ENCODE assay signal across 14 cellular contexts in the genomic region with DNA sequence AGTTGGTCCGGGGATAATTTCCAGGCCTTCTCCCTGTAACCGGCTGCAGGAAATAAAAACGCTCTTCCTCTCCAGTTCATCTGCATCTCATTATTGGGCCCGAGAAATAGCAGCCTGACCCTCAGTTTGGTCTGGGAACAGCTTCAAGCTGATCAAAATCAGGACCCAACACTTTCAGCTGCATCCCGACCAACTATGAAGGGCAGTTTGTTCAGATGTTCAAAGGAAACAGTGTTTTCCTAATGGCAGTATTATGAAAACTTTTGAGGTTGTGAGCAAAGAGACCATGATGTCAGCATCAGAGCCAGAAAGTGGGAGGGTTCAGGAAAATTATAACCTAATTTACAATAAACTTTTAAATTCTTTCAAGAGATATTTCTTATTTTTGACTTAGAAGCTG. TPM values are rescaled to one million over a fixed set of nuclear protein-coding genes. Genes with fewer than 3 reads are reported as not detected.
DNase-seq lines count a peak whose midpoint lies in the region; ATAC-seq and TF ChIP-seq lines count a peak whose summit lies in the region.
"Had no signal": no experiment of that assay in that cellular context is flagged by ENCODE, and none has a peak within 500 bp of the region (broad histone marks: within the 10 kb centered on the region; RNA-seq: fewer than 3 reads in every experiment).

No MANE protein-coding gene starts in this region.

- DNase-seq in CD4-positive, CD25-positive, alpha-beta regulatory T cell = no peak
- DNase-seq in epithelial cell of prostate (ENCODE audit: low read depth, low spot score) (no peak), osteocyte (ENCODE audit: extremely low spot score, unreplicated experiment) (no peak), Calu3 (no peak), GF-D8 (lab: John Stamatoyannopoulos, UW) (no peak)
- DNase-seq: effector memory CD8-positive, alpha-beta T cell; MM.1S; NCI-H446 treated with DMSO at 0.1 percent for 48 hours; psoas muscle; stimulated activated CD4-positive, alpha-beta T cell treated with anti-CD3 and anti-CD28 coated beads, Interleukin-2, amount 100 ng/mL, for 48 hours had no signal

- H3K27me3 ChIP-seq in CD4-positive, CD25-positive, alpha-beta regulatory T cell (ENCODE audit: control insufficient read depth, insufficient read depth, low read length) = no peaks in the 10 kb centered on the region
- no peaks in the 10 kb centered on the region for H3K27me3 ChIP-seq in KMS-11 (ENCODE audit: insufficient read depth, low read depth)

- H3K27me3 Mint-ChIP-seq in CD4-positive, CD25-positive, alpha-beta regulatory T cell = no peaks in the 10 kb centered on the region
- H3K27me3 Mint-ChIP-seq in osteocyte (ENCODE audit: unreplicated experiment) = no peaks in the 10 kb centered on the region
- H3K27me3 Mint-ChIP-seq in Calu3 (ENCODE audit: unreplicated experiment) = no peaks in the 10 kb centered on the region
- H3K27me3 Mint-ChIP-seq: effector memory CD8-positive, alpha-beta T cell had no signal

- H3K4me1 Mint-ChIP-seq in CD4-positive, CD25-positive, alpha-beta regulatory T cell = peaks cover 54 to 98% (median 85%) of the 10 kb centered on the region in 4 donors
- H3K4me1 Mint-ChIP-seq in osteocyte (ENCODE audit: unreplicated experiment) (peaks cover 89% of the 10 kb centered on the region), Calu3 (ENCODE audit: low read depth, unreplicated experiment) (peaks cover 7% of the 10 kb centered on the region)

- no peaks in the 10 kb centered on the region for H3K36me3 ChIP-seq in CD4-positive, CD25-positive, alpha-beta regulatory T cell (ENCODE audit: control insufficient read depth, insufficient read depth, low read length)
- no peaks in the 10 kb centered on the region for H3K36me3 ChIP-seq in KMS-11 (ENCODE audit: insufficient read depth)

- ATAC-seq in CD4-positive, CD25-positive, alpha-beta regulatory T cell (ENCODE audit: low read depth in 2 of 2) = no peak
- no peak for ATAC-seq in GM21390 (IDR thresholded peaks at IDR 0.05; ENCODE audit: unreplicated experiment)
- ATAC-seq in HG02678 (IDR thresholded peaks at IDR 0.05; ENCODE audit: unreplicated experiment) = no peak
- ATAC-seq: effector memory CD8-positive, alpha-beta T cell; psoas muscle had no signal

- CTCF ChIA-PET in Calu3 (lab: Charles Lee) = interaction anchor here (0.7 kb wide), 1 partner anchor 361 kb away, joined by 3 read pairs; no protein-coding TSS in a partner anchor

- peaks cover 11% of the 10 kb centered on the region for H3K36me3 Mint-ChIP-seq in CD4-positive, CD25-positive, alpha-beta regulatory T cell
- H3K36me3 Mint-ChIP-seq in osteocyte (ENCODE audit: unreplicated experiment) (peaks cover 17% of the 10 kb centered on the region), Calu3 (ENCODE audit: insufficient read depth, unreplicated experiment) (peaks cover 8% of the 10 kb centered on the region)

- no peaks in the 10 kb centered on the region for H3K9me3 ChIP-seq in CD4-positive, CD25-positive, alpha-beta regulatory T cell (ENCODE audit: control insufficient read depth in 2 of 2, low read length in 2 of 2)
- H3K9me3 ChIP-seq: psoas muscle had no signal

- H3K4me3 Mint-ChIP-seq in CD4-positive, CD25-positive, alpha-beta regulatory T cell = peak overlapping the region in 3 of 4 donors; percentile 47 to 90 (median 75)
- H3K4me3 Mint-ChIP-seq in osteocyte (ENCODE audit: unreplicated experiment) (no peak overlapping the region), Calu3 (ENCODE audit: low read depth, unreplicated experiment) (no peak overlapping the region)

- H3K4me2 ChIP-seq in KMS-11 = peak overlapping the region; percentile 17; the same call in 1 of the 2 replicates

- peak overlapping the region in 2 of 3 donors; percentile 79 to 87 for H3K27ac Mint-ChIP-seq in CD4-positive, CD25-positive, alpha-beta regulatory T cell
- peak overlapping the region; percentile 56 for H3K27ac Mint-ChIP-seq in osteocyte (ENCODE audit: unreplicated experiment)
- no peak overlapping the region for H3K27ac Mint-ChIP-seq in Calu3 (ENCODE audit: unreplicated experiment)

- H3K9me3 Mint-ChIP-seq in CD4-positive, CD25-positive, alpha-beta regulatory T cell = no peaks in the 10 kb centered on the region
- H3K9me3 Mint-ChIP-seq in osteocyte (ENCODE audit: unreplicated experiment) = no peaks in the 10 kb centered on the region
- H3K9me3 Mint-ChIP-seq in Calu3 (ENCODE audit: low read depth, unreplicated experiment) = no peaks in the 10 kb centered on the region
- H3K9me3 Mint-ChIP-seq: effector memory CD8-positive, alpha-beta T cell had no signal

- peaks cover 89% of the 10 kb centered on the region for H3K4me1 ChIP-seq in CD4-positive, CD25-positive, alpha-beta regulatory T cell (ENCODE audit: control insufficient read depth, insufficient read depth, low read length, poor library complexity, severe bottlenecking)
- H3K4me1 ChIP-seq in KMS-11 (ENCODE audit: low read depth, poor library complexity, severe bottlenecking) = peaks cover 43% of the 10 kb centered on the region

- BruUV-seq in Calu3 (replicated peaks; lab: Mats Ljungman, UMichigan) = no TSS peak

- no peak overlapping the region for H2AFZ ChIP-seq in KMS-11 (ENCODE audit: low read depth)

- TF ChIP-seq CTCF in KMS-11 (conservative IDR thresholded peaks at IDR 0.05; ENCODE audit: low read depth, low read length) (no peak), osteocyte (IDR thresholded peaks at IDR 0.05) (no peak), Calu3 (IDR thresholded peaks at IDR 0.05; ENCODE audit: unreplicated experiment) (no peak)

- H3K27ac ChIP-seq in CD4-positive, CD25-positive, alpha-beta regulatory T cell (ENCODE audit: insufficient read depth, low read length, poor library complexity, severe bottlenecking) = no peak overlapping the region
- H3K27ac ChIP-seq in KMS-11 = no peak overlapping the region; the same call in 1 of the 2 replicates
- peak overlapping the region; percentile 18 for H3K27ac ChIP-seq in epithelial cell of prostate
- H3K27ac ChIP-seq: psoas muscle, RWPE1 had no signal

- H4K20me1 ChIP-seq in KMS-11 (ENCODE audit: insufficient read depth) = peaks cover 4% of the 10 kb centered on the region; the same call in 1 of the 2 replicates

- H3K4me3 ChIP-seq in CD4-positive, CD25-positive, alpha-beta regulatory T cell (ENCODE audit: low read depth, low read length) = peak overlapping the region; percentile 68
- H3K4me3 ChIP-seq in KMS-11 (IDR thresholded peaks at IDR 0.05; ENCODE audit: insufficient read depth, low read depth, low read length) = no peak overlapping the region
- H3K4me3 ChIP-seq: psoas muscle had no signal

- intact Hi-C loops in Calu3 (cut with micrococcal nuclease; ENCODE audit: unreplicated experiment) = no loop called here

- H3K79me2 ChIP-seq in KMS-11 (ENCODE audit: insufficient read depth, low read depth) = peaks cover 73% of the 10 kb centered on the region

- H3K9ac ChIP-seq in KMS-11 = no peak overlapping the region

RNA-seq across cellular contexts. Expression of a gene that starts 35.7 kb away (rescaled TPM):
- total RNA-seq in CD4-positive, CD25-positive, alpha-beta regulatory T cell = 141 TPM
- polyA plus RNA-seq in CD4-positive, CD25-positive, alpha-beta regulatory T cell = 10 to 100 TPM; 26.7 to 58.4 (median 40.9) TPM
- total RNA-seq in osteocyte = 139 and 142 TPM in 2 replicates
- total RNA-seq in Calu3 (2022) = 51.2 and 55.3 TPM in 2 replicates

Comparison
In these comparisons a context has a peak if more than half of its experiments do, and no peak if none do; other contexts are left out.
1. H3K4me3 Mint-ChIP-seq: peak in CD4-positive, CD25-positive, alpha-beta regulatory T cell (3 of 4); none in osteocyte (single experiment) and Calu3 (single experiment).